ENCODE assay signal across 1 cellular context in the genomic region with DNA sequence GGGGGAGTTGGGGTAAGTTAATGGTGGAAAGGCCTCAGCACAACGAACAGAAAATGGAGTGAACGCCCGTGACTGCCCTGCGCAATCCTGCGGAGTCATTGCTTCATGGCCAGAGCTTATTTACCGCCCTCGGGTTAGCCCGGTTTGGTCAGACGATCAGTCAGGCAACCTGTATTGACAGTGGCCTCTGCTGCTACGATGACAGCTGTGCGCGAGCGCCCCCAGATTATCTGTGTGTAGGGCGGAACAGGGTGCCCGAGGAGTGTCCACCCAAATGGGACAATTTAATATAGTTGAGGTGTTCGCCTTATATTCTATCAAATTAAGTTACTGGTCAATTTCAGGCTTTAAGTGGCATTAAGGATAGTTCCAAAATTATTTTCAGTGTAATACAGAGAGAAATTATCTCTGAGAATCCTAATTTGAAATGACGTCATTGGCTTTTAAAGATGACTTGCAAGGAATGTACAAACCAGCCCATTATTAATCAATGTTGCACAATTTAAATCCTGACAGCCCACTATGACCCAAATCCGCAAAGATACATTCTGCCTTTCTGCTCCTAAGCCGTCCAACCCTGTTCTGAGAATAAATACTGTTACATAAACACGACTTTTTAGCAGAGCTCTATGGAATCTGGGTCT.
TF ChIP-seq lines count a peak whose summit lies in the region.

No MANE protein-coding gene starts in this region.

TF ChIP-seq in K562, 482 proteins besides CTCF, POLR2A, EP300 and RAD21 (continued from another document and continues in another):
- TF ChIP-seq RNF219 (CRISPR knock-in tag; IDR thresholded peaks at IDR 0.05) = no peak
- peak; percentile 47; the same call in 1 of the 2 replicates for TF ChIP-seq DPF2 (IDR thresholded peaks at IDR 0.05)
- TF ChIP-seq ZNF239 (CRISPR knock-in tag; IDR thresholded peaks at IDR 0.05) = no peak
- no peak for TF ChIP-seq FOS (IDR thresholded peaks at IDR 0.05; ENCODE audit: extremely low read depth, insufficient read length)
- TF ChIP-seq, protein P1, sequence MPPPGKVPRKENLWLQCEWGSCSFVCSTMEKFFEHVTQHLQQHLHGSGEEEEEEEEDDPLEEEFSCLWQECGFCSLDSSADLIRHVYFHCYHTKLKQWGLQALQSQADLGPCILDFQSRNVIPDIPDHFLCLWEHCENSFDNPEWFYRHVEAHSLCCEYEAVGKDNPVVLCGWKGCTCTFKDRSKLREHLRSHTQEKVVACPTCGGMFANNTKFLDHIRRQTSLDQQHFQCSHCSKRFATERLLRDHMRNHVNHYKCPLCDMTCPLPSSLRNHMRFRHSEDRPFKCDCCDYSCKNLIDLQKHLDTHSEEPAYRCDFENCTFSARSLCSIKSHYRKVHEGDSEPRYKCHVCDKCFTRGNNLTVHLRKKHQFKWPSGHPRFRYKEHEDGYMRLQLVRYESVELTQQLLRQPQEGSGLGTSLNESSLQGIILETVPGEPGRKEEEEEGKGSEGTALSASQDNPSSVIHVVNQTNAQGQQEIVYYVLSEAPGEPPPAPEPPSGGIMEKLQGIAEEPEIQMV (tag; conservative IDR thresholded peaks at IDR 0.05; ENCODE audit: low read depth) = no peak
- TF ChIP-seq, protein P2, sequence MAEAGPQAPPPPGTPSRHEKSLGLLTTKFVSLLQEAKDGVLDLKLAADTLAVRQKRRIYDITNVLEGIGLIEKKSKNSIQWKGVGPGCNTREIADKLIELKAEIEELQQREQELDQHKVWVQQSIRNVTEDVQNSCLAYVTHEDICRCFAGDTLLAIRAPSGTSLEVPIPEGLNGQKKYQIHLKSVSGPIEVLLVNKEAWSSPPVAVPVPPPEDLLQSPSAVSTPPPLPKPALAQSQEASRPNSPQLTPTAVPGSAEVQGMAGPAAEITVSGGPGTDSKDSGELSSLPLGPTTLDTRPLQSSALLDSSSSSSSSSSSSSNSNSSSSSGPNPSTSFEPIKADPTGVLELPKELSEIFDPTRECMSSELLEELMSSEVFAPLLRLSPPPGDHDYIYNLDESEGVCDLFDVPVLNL (CRISPR knock-in tag; IDR thresholded peaks at IDR 0.05; ENCODE audit: low read depth) = no peak
- peak in 1 of 2 experiments; percentile 12; a peak in 1 of 4 replicates for TF ChIP-seq HDAC1 (IDR thresholded peaks at IDR 0.05)
- no peak for TF ChIP-seq ZNF707 (CRISPR knock-in tag; conservative IDR thresholded peaks at IDR 0.05)
- TF ChIP-seq ELK3 (CRISPR knock-in tag; IDR thresholded peaks at IDR 0.05) = no peak
- no peak for TF ChIP-seq EWSR1 (IDR thresholded peaks at IDR 0.05; ENCODE audit: borderline replicate concordance, low read depth, partially characterized antibody)
- TF ChIP-seq, protein P3, sequence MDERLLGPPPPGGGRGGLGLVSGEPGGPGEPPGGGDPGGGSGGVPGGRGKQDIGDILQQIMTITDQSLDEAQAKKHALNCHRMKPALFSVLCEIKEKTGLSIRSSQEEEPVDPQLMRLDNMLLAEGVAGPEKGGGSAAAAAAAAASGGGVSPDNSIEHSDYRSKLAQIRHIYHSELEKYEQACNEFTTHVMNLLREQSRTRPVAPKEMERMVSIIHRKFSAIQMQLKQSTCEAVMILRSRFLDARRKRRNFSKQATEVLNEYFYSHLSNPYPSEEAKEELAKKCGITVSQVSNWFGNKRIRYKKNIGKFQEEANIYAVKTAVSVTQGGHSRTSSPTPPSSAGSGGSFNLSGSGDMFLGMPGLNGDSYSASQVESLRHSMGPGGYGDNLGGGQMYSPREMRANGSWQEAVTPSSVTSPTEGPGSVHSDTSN (CRISPR knock-in tag; IDR thresholded peaks at IDR 0.05; ENCODE audit: low read depth) = no peak
- TF ChIP-seq, protein P3 (tag; conservative IDR thresholded peaks at IDR 0.05; ENCODE audit: low read depth) = peak; percentile 68; the same call in 1 of the 2 replicates
- no peak for TF ChIP-seq TGIF2 (CRISPR knock-in tag; IDR thresholded peaks at IDR 0.05)
- TF ChIP-seq SMAD4 (CRISPR knock-in tag; conservative IDR thresholded peaks at IDR 0.05) = no peak
- no peak for TF ChIP-seq FUS (optimal IDR thresholded peaks at IDR 0.05; ENCODE audit: low read depth, low read length)
- TF ChIP-seq ATF6 (CRISPR knock-in tag; IDR thresholded peaks at IDR 0.05) = no peak
- no peak for TF ChIP-seq ZNF75A (CRISPR knock-in tag; IDR thresholded peaks at IDR 0.05)
- TF ChIP-seq MCM3 (IDR thresholded peaks at IDR 0.05) = no peak
- TF ChIP-seq TRIM24 (IDR thresholded peaks at IDR 0.05) = no peak
- no peak for TF ChIP-seq ZFPM2 (CRISPR knock-in tag; IDR thresholded peaks at IDR 0.05)
- no peak for TF ChIP-seq PTBP1 (IDR thresholded peaks at IDR 0.05; ENCODE audit: low read depth, low read length)
- TF ChIP-seq CBFA2T3 (IDR thresholded peaks at IDR 0.05) = no peak
- TF ChIP-seq ZFP36 (IDR thresholded peaks at IDR 0.05; ENCODE audit: low read depth, low read length, partially characterized antibody) = no peak
- TF ChIP-seq SRSF3 (IDR thresholded peaks at IDR 0.05; ENCODE audit: insufficient read depth, low read length) = no peak
- no peak for TF ChIP-seq ETV1 (tag; conservative IDR thresholded peaks at IDR 0.05; ENCODE audit: low read depth)
- no peak for TF ChIP-seq SAFB (IDR thresholded peaks at IDR 0.05; ENCODE audit: borderline replicate concordance, low read depth, low read length)
- TF ChIP-seq MAZ (CRISPR knock-in tag; conservative IDR thresholded peaks at IDR 0.05 in 1 of 2, IDR thresholded peaks at IDR 0.05 in 1 of 2) = no peak
- no peak for TF ChIP-seq RFX7 (CRISPR knock-in tag; IDR thresholded peaks at IDR 0.05)
- no peak for TF ChIP-seq PHF8 (IDR thresholded peaks at IDR 0.05; ENCODE audit: borderline replicate concordance, low read length)
- TF ChIP-seq NCOA2 (IDR thresholded peaks at IDR 0.05; ENCODE audit: partially characterized antibody in 2 of 2) = no peak
- TF ChIP-seq NCOA6 (IDR thresholded peaks at IDR 0.05) = no peak
- TF ChIP-seq ZNF277 (CRISPR knock-in tag; IDR thresholded peaks at IDR 0.05; ENCODE audit: borderline replicate concordance) = no peak
- TF ChIP-seq CREB1 (IDR thresholded peaks at IDR 0.05) = no peak; the same call in 1 of the 2 replicates
- no peak for TF ChIP-seq CREB1 (CRISPR knock-in tag; IDR thresholded peaks at IDR 0.05)
- no peak for TF ChIP-seq ELF4 (CRISPR knock-in tag; IDR thresholded peaks at IDR 0.05)
- 0 out of 2 replicates have a peak, but pooled peaks have one; percentile 21 for TF ChIP-seq RB1 (IDR thresholded peaks at IDR 0.05; ENCODE audit: low read depth)
- TF ChIP-seq ZNF668 (CRISPR knock-in tag; IDR thresholded peaks at IDR 0.05) = no peak
- TF ChIP-seq NR2F6 (CRISPR knock-in tag; IDR thresholded peaks at IDR 0.05) = no peak
- TF ChIP-seq GABPB1 (CRISPR knock-in tag; IDR thresholded peaks at IDR 0.05) = no peak; the same call in 1 of the 2 replicates
- no peak for TF ChIP-seq TEAD2 (tag; IDR thresholded peaks at IDR 0.05)
- TF ChIP-seq CREB5 (CRISPR knock-in tag; IDR thresholded peaks at IDR 0.05) = no peak
- TF ChIP-seq ZFP30 (CRISPR knock-in tag; IDR thresholded peaks at IDR 0.05; ENCODE audit: borderline replicate concordance) = no peak
- TF ChIP-seq E2F8 (IDR thresholded peaks at IDR 0.05; ENCODE audit: low read depth, partially characterized antibody) = no peak
- TF ChIP-seq, protein P4, sequence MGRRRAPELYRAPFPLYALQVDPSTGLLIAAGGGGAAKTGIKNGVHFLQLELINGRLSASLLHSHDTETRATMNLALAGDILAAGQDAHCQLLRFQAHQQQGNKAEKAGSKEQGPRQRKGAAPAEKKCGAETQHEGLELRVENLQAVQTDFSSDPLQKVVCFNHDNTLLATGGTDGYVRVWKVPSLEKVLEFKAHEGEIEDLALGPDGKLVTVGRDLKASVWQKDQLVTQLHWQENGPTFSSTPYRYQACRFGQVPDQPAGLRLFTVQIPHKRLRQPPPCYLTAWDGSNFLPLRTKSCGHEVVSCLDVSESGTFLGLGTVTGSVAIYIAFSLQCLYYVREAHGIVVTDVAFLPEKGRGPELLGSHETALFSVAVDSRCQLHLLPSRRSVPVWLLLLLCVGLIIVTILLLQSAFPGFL (CRISPR knock-in tag; IDR thresholded peaks at IDR 0.05) = no peak
- no peak for TF ChIP-seq KLF10 (CRISPR knock-in tag; IDR thresholded peaks at IDR 0.05)
- no peak for TF ChIP-seq RFX5 (IDR thresholded peaks at IDR 0.05; ENCODE audit: low read depth, low read length)
